ENCODE assay signal across 22 cellular contexts in genomic region chr15:75052972-75053747, GRCh38.
"Had no signal": no experiment of that assay in that cellular context is flagged by ENCODE, and none has a peak within 500 bp of the region (broad histone marks: within the 10 kb centered on the region; RNA-seq: fewer than 3 reads in every experiment).

No MANE protein-coding gene starts in this region.

- H3K27ac Mint-ChIP-seq: memory B cell; natural killer cell treated with Interleukin-12 subunit alpha and Interleukin-12 subunit beta and Interleukin-15 and Interleukin-18, amount 100 ng/mL, for 72 hours had no signal

- H3K36me3 Mint-ChIP-seq: natural killer cell treated with Interleukin-12 subunit alpha and Interleukin-12 subunit beta and Interleukin-15 and Interleukin-18, amount 100 ng/mL, for 72 hours had no signal

- H2AFZ ChIP-seq: parathyroid adenoma had no signal

- DNase-seq: dorsolateral prefrontal cortex; effector CD4-positive, alpha-beta T cell; foreskin fibroblast; gastrocnemius medialis; head of caudate nucleus; stimulated activated CD4-positive, alpha-beta T cell treated with anti-CD3 and anti-CD28 coated beads, Interleukin-15, amount 100 ng/mL, for 24 hours; stimulated activated CD4-positive, alpha-beta T cell treated with anti-CD3 and anti-CD28 coated beads, Interleukin-2, amount 100 ng/mL, for 48 hours; stimulated activated CD8-positive, alpha-beta memory T cell treated with anti-CD3 and anti-CD28 coated beads, Interleukin-4, amount 100 ng/mL, for 48 hours; stimulated activated naive CD4-positive, alpha-beta T cell; stimulated activated naive CD8-positive, alpha-beta T cell treated with anti-CD3 and anti-CD28 coated beads, Interleukin-15, amount 100 ng/mL, for 72 hours; trophoblast cell had no signal

- H3K27ac ChIP-seq: dorsolateral prefrontal cortex, gastrocnemius medialis, parathyroid adenoma, prostate gland, right atrium auricular region, skin epidermis, suprapubic skin had no signal

- FAIRE-seq: colon, keratinocyte had no signal

- H3K4me1 ChIP-seq: prostate gland had no signal

- H3K4me1 Mint-ChIP-seq: memory B cell; stimulated activated naive CD8-positive, alpha-beta T cell treated with anti-CD3 and anti-CD28 coated beads, Interleukin-15, amount 100 ng/mL, for 72 hours had no signal

- H3K9me3 Mint-ChIP-seq: memory B cell; natural killer cell treated with Interleukin-12 subunit alpha and Interleukin-12 subunit beta and Interleukin-15 and Interleukin-18, amount 100 ng/mL, for 72 hours; neural crest cell; stimulated activated naive CD8-positive, alpha-beta T cell treated with anti-CD3 and anti-CD28 coated beads, Interleukin-15, amount 100 ng/mL, for 72 hours had no signal

- H3K9ac ChIP-seq: parathyroid adenoma had no signal

- H3K4me3 Mint-ChIP-seq: memory B cell; natural killer cell treated with Interleukin-12 subunit alpha and Interleukin-12 subunit beta and Interleukin-15 and Interleukin-18, amount 100 ng/mL, for 72 hours; neural crest cell; stimulated activated naive CD8-positive, alpha-beta T cell treated with anti-CD3 and anti-CD28 coated beads, Interleukin-15, amount 100 ng/mL, for 72 hours had no signal

- H3K36me3 ChIP-seq: gastrocnemius medialis, prostate gland, right atrium auricular region, suprapubic skin had no signal

- H3K79me2 ChIP-seq: parathyroid adenoma had no signal

- H3K27me3 ChIP-seq: dorsolateral prefrontal cortex, gastrocnemius medialis, right atrium auricular region, suprapubic skin had no signal

- H3K9me3 ChIP-seq: gastrocnemius medialis, prostate gland, right atrium auricular region, suprapubic skin had no signal

- ATAC-seq: gastrocnemius medialis; natural killer cell treated with Interleukin-12 subunit alpha and Interleukin-12 subunit beta and Interleukin-15 and Interleukin-18, amount 100 ng/mL, for 72 hours; stimulated activated naive CD8-positive, alpha-beta T cell treated with anti-CD3 and anti-CD28 coated beads, Interleukin-15, amount 100 ng/mL, for 72 hours had no signal

- H3K27me3 Mint-ChIP-seq: memory B cell; natural killer cell treated with Interleukin-12 subunit alpha and Interleukin-12 subunit beta and Interleukin-15 and Interleukin-18, amount 100 ng/mL, for 72 hours; stimulated activated naive CD8-positive, alpha-beta T cell treated with anti-CD3 and anti-CD28 coated beads, Interleukin-15, amount 100 ng/mL, for 72 hours had no signal

- H3K4me3 ChIP-seq: dorsolateral prefrontal cortex, gastrocnemius medialis, lung, prostate gland, right atrium auricular region, skin epidermis, suprapubic skin had no signal
